ENCODE assay signal across 1 cellular context in the genomic region with DNA sequence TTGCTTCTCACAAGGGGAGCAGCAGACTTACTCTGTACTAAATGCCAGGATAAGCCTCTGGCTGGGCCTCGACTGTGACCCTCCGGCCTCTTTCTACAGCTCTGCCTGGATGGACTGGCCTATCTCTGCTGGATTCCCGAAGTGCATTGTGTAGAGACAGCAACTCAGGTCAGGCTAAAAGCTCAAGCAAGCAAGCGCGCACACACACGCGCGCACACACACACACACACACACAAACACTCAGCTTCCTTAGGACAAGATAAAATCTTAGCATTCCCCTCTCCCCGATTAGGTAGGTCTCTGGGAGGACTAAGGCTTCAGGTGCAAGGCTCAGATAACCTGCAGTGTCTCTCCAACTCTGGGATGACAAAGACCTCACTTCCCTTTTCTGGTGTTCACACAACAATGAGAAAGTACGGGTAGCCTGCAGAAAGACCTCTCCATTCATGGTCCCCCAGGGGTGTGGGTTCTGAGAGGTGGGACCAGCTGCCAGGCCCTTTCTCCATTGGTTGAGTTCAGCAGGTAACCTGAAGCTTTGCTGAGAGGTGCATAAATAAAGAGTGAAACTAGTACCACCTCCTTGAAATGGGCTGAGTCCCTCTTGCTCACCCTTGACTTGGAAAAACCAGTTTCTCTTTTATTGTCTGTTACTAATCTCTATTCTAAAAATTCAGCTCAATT.
TF ChIP-seq lines count a peak whose summit lies in the region.

No MANE protein-coding gene starts in this region.

TF ChIP-seq in GM23338, 12 proteins besides CTCF, POLR2A, EP300 and RAD21 (continued from another document):
- TF ChIP-seq, protein P1, sequence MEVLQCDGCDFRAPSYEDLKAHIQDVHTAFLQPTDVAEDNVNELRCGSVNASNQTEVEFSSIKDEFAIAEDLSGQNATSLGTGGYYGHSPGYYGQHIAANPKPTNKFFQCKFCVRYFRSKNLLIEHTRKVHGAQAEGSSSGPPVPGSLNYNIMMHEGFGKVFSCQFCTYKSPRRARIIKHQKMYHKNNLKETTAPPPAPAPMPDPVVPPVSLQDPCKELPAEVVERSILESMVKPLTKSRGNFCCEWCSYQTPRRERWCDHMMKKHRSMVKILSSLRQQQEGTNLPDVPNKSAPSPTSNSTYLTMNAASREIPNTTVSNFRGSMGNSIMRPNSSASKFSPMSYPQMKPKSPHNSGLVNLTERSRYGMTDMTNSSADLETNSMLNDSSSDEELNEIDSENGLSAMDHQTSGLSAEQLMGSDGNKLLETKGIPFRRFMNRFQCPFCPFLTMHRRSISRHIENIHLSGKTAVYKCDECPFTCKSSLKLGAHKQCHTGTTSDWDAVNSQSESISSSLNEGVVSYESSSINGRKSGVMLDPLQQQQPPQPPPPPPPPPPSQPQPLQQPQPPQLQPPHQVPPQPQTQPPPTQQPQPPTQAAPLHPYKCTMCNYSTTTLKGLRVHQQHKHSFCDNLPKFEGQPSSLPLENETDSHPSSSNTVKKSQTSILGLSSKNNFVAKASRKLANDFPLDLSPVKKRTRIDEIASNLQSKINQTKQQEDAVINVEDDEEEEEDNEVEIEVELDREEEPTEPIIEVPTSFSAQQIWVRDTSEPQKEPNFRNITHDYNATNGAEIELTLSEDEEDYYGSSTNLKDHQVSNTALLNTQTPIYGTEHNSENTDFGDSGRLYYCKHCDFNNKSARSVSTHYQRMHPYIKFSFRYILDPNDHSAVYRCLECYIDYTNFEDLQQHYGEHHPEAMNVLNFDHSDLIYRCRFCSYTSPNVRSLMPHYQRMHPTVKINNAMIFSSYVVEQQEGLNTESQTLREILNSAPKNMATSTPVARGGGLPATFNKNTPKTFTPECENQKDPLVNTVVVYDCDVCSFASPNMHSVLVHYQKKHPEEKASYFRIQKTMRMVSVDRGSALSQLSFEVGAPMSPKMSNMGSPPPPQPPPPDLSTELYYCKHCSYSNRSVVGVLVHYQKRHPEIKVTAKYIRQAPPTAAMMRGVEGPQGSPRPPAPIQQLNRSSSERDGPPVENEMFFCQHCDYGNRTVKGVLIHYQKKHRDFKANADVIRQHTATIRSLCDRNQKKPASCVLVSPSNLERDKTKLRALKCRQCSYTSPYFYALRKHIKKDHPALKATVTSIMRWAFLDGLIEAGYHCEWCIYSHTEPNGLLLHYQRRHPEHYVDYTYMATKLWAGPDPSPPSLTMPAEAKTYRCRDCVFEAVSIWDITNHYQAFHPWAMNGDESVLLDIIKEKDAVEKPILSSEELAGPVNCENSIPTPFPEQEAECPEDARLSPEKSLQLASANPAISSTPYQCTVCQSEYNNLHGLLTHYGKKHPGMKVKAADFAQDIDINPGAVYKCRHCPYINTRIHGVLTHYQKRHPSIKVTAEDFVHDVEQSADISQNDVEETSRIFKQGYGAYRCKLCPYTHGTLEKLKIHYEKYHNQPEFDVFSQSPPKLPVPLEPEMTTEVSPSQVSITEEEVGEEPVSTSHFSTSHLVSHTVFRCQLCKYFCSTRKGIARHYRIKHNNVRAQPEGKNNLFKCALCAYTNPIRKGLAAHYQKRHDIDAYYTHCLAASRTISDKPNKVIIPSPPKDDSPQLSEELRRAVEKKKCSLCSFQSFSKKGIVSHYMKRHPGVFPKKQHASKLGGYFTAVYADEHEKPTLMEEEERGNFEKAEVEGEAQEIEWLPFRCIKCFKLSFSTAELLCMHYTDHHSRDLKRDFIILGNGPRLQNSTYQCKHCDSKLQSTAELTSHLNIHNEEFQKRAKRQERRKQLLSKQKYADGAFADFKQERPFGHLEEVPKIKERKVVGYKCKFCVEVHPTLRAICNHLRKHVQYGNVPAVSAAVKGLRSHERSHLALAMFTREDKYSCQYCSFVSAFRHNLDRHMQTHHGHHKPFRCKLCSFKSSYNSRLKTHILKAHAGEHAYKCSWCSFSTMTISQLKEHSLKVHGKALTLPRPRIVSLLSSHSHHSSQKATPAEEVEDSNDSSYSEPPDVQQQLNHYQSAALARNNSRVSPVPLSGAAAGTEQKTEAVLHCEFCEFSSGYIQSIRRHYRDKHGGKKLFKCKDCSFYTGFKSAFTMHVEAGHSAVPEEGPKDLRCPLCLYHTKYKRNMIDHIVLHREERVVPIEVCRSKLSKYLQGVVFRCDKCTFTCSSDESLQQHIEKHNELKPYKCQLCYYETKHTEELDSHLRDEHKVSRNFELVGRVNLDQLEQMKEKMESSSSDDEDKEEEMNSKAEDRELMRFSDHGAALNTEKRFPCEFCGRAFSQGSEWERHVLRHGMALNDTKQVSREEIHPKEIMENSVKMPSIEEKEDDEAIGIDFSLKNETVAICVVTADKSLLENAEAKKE (CRISPR knock-in tag; IDR thresholded peaks at IDR 0.05), result peak; percentile 95
- TF ChIP-seq ZNF331 (CRISPR knock-in tag; IDR thresholded peaks at IDR 0.05; ENCODE audit: low read depth) (no peak), JUNB (IDR thresholded peaks at IDR 0.05; ENCODE audit: unreplicated experiment) (no peak), EZH2phosphoT487 (IDR thresholded peaks at IDR 0.05; ENCODE audit: unreplicated experiment) (no peak)
- TF ChIP-seq, protein P2, sequence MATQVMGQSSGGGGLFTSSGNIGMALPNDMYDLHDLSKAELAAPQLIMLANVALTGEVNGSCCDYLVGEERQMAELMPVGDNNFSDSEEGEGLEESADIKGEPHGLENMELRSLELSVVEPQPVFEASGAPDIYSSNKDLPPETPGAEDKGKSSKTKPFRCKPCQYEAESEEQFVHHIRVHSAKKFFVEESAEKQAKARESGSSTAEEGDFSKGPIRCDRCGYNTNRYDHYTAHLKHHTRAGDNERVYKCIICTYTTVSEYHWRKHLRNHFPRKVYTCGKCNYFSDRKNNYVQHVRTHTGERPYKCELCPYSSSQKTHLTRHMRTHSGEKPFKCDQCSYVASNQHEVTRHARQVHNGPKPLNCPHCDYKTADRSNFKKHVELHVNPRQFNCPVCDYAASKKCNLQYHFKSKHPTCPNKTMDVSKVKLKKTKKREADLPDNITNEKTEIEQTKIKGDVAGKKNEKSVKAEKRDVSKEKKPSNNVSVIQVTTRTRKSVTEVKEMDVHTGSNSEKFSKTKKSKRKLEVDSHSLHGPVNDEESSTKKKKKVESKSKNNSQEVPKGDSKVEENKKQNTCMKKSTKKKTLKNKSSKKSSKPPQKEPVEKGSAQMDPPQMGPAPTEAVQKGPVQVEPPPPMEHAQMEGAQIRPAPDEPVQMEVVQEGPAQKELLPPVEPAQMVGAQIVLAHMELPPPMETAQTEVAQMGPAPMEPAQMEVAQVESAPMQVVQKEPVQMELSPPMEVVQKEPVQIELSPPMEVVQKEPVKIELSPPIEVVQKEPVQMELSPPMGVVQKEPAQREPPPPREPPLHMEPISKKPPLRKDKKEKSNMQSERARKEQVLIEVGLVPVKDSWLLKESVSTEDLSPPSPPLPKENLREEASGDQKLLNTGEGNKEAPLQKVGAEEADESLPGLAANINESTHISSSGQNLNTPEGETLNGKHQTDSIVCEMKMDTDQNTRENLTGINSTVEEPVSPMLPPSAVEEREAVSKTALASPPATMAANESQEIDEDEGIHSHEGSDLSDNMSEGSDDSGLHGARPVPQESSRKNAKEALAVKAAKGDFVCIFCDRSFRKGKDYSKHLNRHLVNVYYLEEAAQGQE (IDR thresholded peaks at IDR 0.05; ENCODE audit: unreplicated experiment), result no peak
